14 cellular contexts compared by ENCODE assay signal in genomic region chr18:12819330-12819729, GRCh38.
DNase-seq lines count a peak whose midpoint lies in the region; ATAC-seq and TF ChIP-seq lines count a peak whose summit lies in the region.
"Had no signal": no experiment of that assay in that cellular context is flagged by ENCODE, and none has a peak within 500 bp of the region (broad histone marks: within the 10 kb centered on the region; RNA-seq: fewer than 3 reads in every experiment).

No MANE protein-coding gene starts in this region.

- H3F3A ChIP-seq in MM.1S (ENCODE audit: insufficient read depth, low read length) (0 out of 2 replicates have a peak, but pooled peaks cover 13% of the 10 kb centered on the region), GM23248 (ENCODE audit: insufficient read depth) (peaks cover 6% of the 10 kb centered on the region)

- POLR2A ChIA-PET in activated naive CD8-positive, alpha-beta T cell treated with anti-CD3 and anti-CD28 coated beads, Interleukin-2, amount 10 ng/mL, durations not matched to agents 7 days and 5 days (lab: Charles Lee): interaction anchor here (1.2 kb wide), 1 partner anchor 64 kb away, joined by 4 read pairs; the partner anchor contains the start of gene PTPN2

- DNase-seq in activated naive CD8-positive, alpha-beta T cell treated with anti-CD3 and anti-CD28 coated beads, Interleukin-2, amount 10 ng/mL, durations not matched to agents 7 days and 5 days: no peak
- no peak for DNase-seq in activated naive CD8-positive, alpha-beta T cell treated with anti-CD3 and anti-CD28 coated beads for 36 hours
- peak; percentile 68 for DNase-seq in MM.1S
- no peak for DNase-seq in GM23248
- DNase-seq in NCI-H446 (lab: John Stamatoyannopoulos, UW): no peak
- DNase-seq: activated CD8-positive, alpha-beta memory T cell treated with anti-CD3 and anti-CD28 coated beads for 24 hours; central memory CD4-positive, alpha-beta T cell; head of caudate nucleus; NCI-H2081; testis had no signal

- H3K27ac ChIP-seq in MM.1S (ENCODE audit: low read length) (peak overlapping the region; percentile 30; the same call in 1 of the 2 replicates), GM23248 (no peak overlapping the region)

- no peak overlapping the region for H3K4me3 ChIP-seq in MM.1S (ENCODE audit: low read length)
- H3K4me3 ChIP-seq in GM23248: no peak overlapping the region
- H3K4me3 ChIP-seq: testis had no signal

- H3K79me2 ChIP-seq in MM.1S (ENCODE audit: low read length): 0 out of 2 replicates have a peak, but pooled peaks cover 4% of the 10 kb centered on the region
- no peaks in the 10 kb centered on the region for H3K79me2 ChIP-seq in GM23248 (ENCODE audit: insufficient read depth)

- 74 to 80% methylated on average over 3 of the region's 3 CpGs for WGBS in GM23248 (ENCODE audit: low coverage in 1 of 2, low lambda C conversion rate in 2 of 2, missing lambda C conversion rate in 2 of 2), 2 experiments

- H3K4me1 ChIP-seq in MM.1S (ENCODE audit: low read length) (peaks cover 13% of the 10 kb centered on the region), GM23248 (ENCODE audit: insufficient read depth) (no peaks in the 10 kb centered on the region)
- H3K4me1 ChIP-seq: testis had no signal

- peak; percentile 84 for ATAC-seq in activated naive CD8-positive, alpha-beta T cell treated with anti-CD3 and anti-CD28 coated beads, Interleukin-2, amount 10 ng/mL, durations not matched to agents 7 days and 5 days (ENCODE audit: low read depth)
- ATAC-seq in HG02642 (IDR thresholded peaks at IDR 0.05; ENCODE audit: poor library complexity, unreplicated experiment) (peak; percentile 91), HG03457 (IDR thresholded peaks at IDR 0.05; ENCODE audit: unreplicated experiment) (no peak)
- ATAC-seq: Right ventricle myocardium inferior had no signal

- H3K4me3 Mint-ChIP-seq in activated naive CD8-positive, alpha-beta T cell treated with anti-CD3 and anti-CD28 coated beads, Interleukin-2, amount 10 ng/mL, durations not matched to agents 7 days and 5 days: no peak overlapping the region
- no peak overlapping the region for H3K4me3 Mint-ChIP-seq in activated naive CD8-positive, alpha-beta T cell treated with anti-CD3 and anti-CD28 coated beads for 36 hours
- H3K4me3 Mint-ChIP-seq in stimulated activated naive CD8-positive, alpha-beta T cell treated with anti-CD3 and anti-CD28 coated beads, Interleukin-15, Interleukin-2, amounts not matched to agents 100 ng/mL and 50 ng/mL, for 24 hours: no peak overlapping the region

- peak overlapping the region; percentile 52 for H3K27ac Mint-ChIP-seq in activated naive CD8-positive, alpha-beta T cell treated with anti-CD3 and anti-CD28 coated beads, Interleukin-2, amount 10 ng/mL, durations not matched to agents 7 days and 5 days
- no peak overlapping the region for H3K27ac Mint-ChIP-seq in activated naive CD8-positive, alpha-beta T cell treated with anti-CD3 and anti-CD28 coated beads for 36 hours
- H3K27ac Mint-ChIP-seq in stimulated activated naive CD8-positive, alpha-beta T cell treated with anti-CD3 and anti-CD28 coated beads, Interleukin-15, Interleukin-2, amounts not matched to agents 100 ng/mL and 50 ng/mL, for 24 hours: peak overlapping the region; percentile 24

- H3K4me2 ChIP-seq in MM.1S (ENCODE audit: low read depth, low read length): peak overlapping the region; percentile 55
- H3K4me2 ChIP-seq in GM23248 (ENCODE audit: unreplicated experiment): no peak overlapping the region

- H3K9me3 Mint-ChIP-seq in activated naive CD8-positive, alpha-beta T cell treated with anti-CD3 and anti-CD28 coated beads, Interleukin-2, amount 10 ng/mL, durations not matched to agents 7 days and 5 days: no peaks in the 10 kb centered on the region
- H3K9me3 Mint-ChIP-seq in activated naive CD8-positive, alpha-beta T cell treated with anti-CD3 and anti-CD28 coated beads for 36 hours: no peaks in the 10 kb centered on the region
- no peaks in the 10 kb centered on the region for H3K9me3 Mint-ChIP-seq in stimulated activated naive CD8-positive, alpha-beta T cell treated with anti-CD3 and anti-CD28 coated beads, Interleukin-15, Interleukin-2, amounts not matched to agents 100 ng/mL and 50 ng/mL, for 24 hours

- peaks cover 46% of the 10 kb centered on the region for H3K36me3 Mint-ChIP-seq in activated naive CD8-positive, alpha-beta T cell treated with anti-CD3 and anti-CD28 coated beads, Interleukin-2, amount 10 ng/mL, durations not matched to agents 7 days and 5 days
- peaks cover 24% of the 10 kb centered on the region for H3K36me3 Mint-ChIP-seq in activated naive CD8-positive, alpha-beta T cell treated with anti-CD3 and anti-CD28 coated beads for 36 hours
- peaks cover 49% of the 10 kb centered on the region for H3K36me3 Mint-ChIP-seq in stimulated activated naive CD8-positive, alpha-beta T cell treated with anti-CD3 and anti-CD28 coated beads, Interleukin-15, Interleukin-2, amounts not matched to agents 100 ng/mL and 50 ng/mL, for 24 hours (ENCODE audit: low read depth)

- H3K9me2 ChIP-seq in MM.1S (replicated peaks; ENCODE audit: insufficient read depth, low read length) (no peaks in the 10 kb centered on the region), GM23248 (ENCODE audit: insufficient read depth) (no peaks in the 10 kb centered on the region)

- no peaks in the 10 kb centered on the region for H3K27me3 Mint-ChIP-seq in activated naive CD8-positive, alpha-beta T cell treated with anti-CD3 and anti-CD28 coated beads, Interleukin-2, amount 10 ng/mL, durations not matched to agents 7 days and 5 days
- H3K27me3 Mint-ChIP-seq in activated naive CD8-positive, alpha-beta T cell treated with anti-CD3 and anti-CD28 coated beads for 36 hours: no peaks in the 10 kb centered on the region
- H3K27me3 Mint-ChIP-seq in stimulated activated naive CD8-positive, alpha-beta T cell treated with anti-CD3 and anti-CD28 coated beads, Interleukin-15, Interleukin-2, amounts not matched to agents 100 ng/mL and 50 ng/mL, for 24 hours: no peaks in the 10 kb centered on the region

- H4K20me1 ChIP-seq in MM.1S (ENCODE audit: insufficient read depth, low read length): no peaks in the 10 kb centered on the region
- no peaks in the 10 kb centered on the region for H4K20me1 ChIP-seq in GM23248 (ENCODE audit: insufficient read depth)

- in situ Hi-C loops in GM23248 (cut with MboI): no loop called here

- H2AFZ ChIP-seq in MM.1S (ENCODE audit: low read length) (no peak overlapping the region), GM23248 (no peak overlapping the region)

- H3K9me3 ChIP-seq in MM.1S (replicated peaks; ENCODE audit: insufficient read depth, low read length) (no peaks in the 10 kb centered on the region), GM23248 (ENCODE audit: low read depth) (no peaks in the 10 kb centered on the region)
- H3K9me3 ChIP-seq: testis had no signal

- H3K27me3 ChIP-seq in MM.1S (replicated peaks; ENCODE audit: insufficient read depth, low read length) (no peaks in the 10 kb centered on the region), GM23248 (replicated peaks; ENCODE audit: insufficient read depth) (no peaks in the 10 kb centered on the region)
- H3K27me3 ChIP-seq: testis had no signal

- H3K4me1 Mint-ChIP-seq in activated naive CD8-positive, alpha-beta T cell treated with anti-CD3 and anti-CD28 coated beads, Interleukin-2, amount 10 ng/mL, durations not matched to agents 7 days and 5 days: peaks cover 20% of the 10 kb centered on the region
- H3K4me1 Mint-ChIP-seq in activated naive CD8-positive, alpha-beta T cell treated with anti-CD3 and anti-CD28 coated beads for 36 hours: peaks cover 22% of the 10 kb centered on the region
- peaks cover 21% of the 10 kb centered on the region for H3K4me1 Mint-ChIP-seq in stimulated activated naive CD8-positive, alpha-beta T cell treated with anti-CD3 and anti-CD28 coated beads, Interleukin-15, Interleukin-2, amounts not matched to agents 100 ng/mL and 50 ng/mL, for 24 hours (ENCODE audit: low read depth)

- no peak overlapping the region for H3K9ac ChIP-seq in MM.1S (ENCODE audit: low read length)
- no peak overlapping the region for H3K9ac ChIP-seq in GM23248

- no peak for TF ChIP-seq CTCF in MM.1S (IDR thresholded peaks at IDR 0.05; ENCODE audit: low read length)

- no peaks in the 10 kb centered on the region for H3K36me3 ChIP-seq in MM.1S (replicated peaks; ENCODE audit: insufficient read depth, low read length)
- peaks cover 10% of the 10 kb centered on the region; the same call in 1 of the 2 replicates for H3K36me3 ChIP-seq in GM23248 (ENCODE audit: low read depth)
